Comparison of ENCODE assay signal across 25 cellular contexts in the genomic region with DNA sequence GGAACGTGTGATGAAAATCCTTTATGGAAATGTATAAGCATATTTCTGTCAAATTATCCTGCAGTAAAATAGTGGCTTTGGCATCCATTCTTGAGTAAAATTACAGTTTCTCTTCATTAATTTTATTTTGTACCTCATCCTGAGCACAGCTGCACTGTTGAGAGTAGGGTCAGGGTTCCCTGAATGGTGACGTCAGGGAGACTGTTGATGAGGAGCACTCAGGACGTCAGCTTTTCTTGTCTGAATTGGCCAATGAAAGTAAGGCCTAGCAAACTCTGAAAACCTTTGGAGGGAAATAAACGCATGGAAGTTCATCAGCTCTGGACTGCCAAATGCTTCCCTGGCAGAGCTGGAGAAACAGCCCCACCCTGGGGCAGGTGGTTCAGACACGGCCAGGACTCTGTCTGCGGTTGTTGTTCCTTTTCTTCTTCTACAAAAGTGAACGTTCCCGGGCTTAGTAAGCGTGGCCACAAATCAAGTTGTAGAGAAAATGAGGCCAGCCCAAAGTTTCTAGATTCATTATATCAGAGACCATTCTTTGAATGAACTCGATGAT.
"Had no signal": no experiment of that assay in that cellular context is flagged by ENCODE, and none has a peak within 500 bp of the region (broad histone marks: within the 10 kb centered on the region; RNA-seq: fewer than 3 reads in every experiment).

No MANE protein-coding gene starts in this region.

- H3K4me3 ChIP-seq: esophagus squamous epithelium, gastrocnemius medialis, heart right ventricle, left lung, lower lobe of right lung had no signal

- DNase-seq: cortex of kidney; effector CD8-positive, alpha-beta T cell; effector memory CD8-positive, alpha-beta T cell; endodermal cell; erythroblast; esophagus squamous epithelium; foreskin fibroblast; foreskin melanocyte; gastrocnemius medialis; glutamatergic neuron; head of caudate nucleus; heart right ventricle; hippocampal formation; kidney; kidney glomerular epithelial cell; left lung; left ventricle myocardium superior; lower lobe of right lung; mesenchymal stem cell; naive thymus-derived CD4-positive, alpha-beta T cell had no signal

- H3K4me1 ChIP-seq: gastrocnemius medialis, heart right ventricle, left lung, lower lobe of right lung had no signal

- FAIRE-seq: colon, endometrium, islet of Langerhans, kidney had no signal

- H3K9me3 ChIP-seq: esophagus squamous epithelium, gastrocnemius medialis, left lung, lower lobe of right lung had no signal

- H3K27ac ChIP-seq: epithelial cell of prostate, esophagus squamous epithelium, gastrocnemius medialis, heart right ventricle, left lung, lower lobe of right lung had no signal

- ATAC-seq: effector memory CD8-positive, alpha-beta T cell; esophagus mucosa; gastrocnemius medialis; heart right ventricle; left lung; left ventricle myocardium superior; lower lobe of right lung; naive thymus-derived CD4-positive, alpha-beta T cell had no signal

- H3K27me3 ChIP-seq: gastrocnemius medialis had no signal

- H3K36me3 ChIP-seq: esophagus squamous epithelium, gastrocnemius medialis, heart right ventricle, left lung, lower lobe of right lung had no signal
